ENCODE assay signal across 9 cellular contexts in genomic region chr18:26804474-26804873, GRCh38.
A peak's percentile ranks its signal among the peaks of the same experiment; 100 is the strongest.
DNase-seq lines count a peak whose midpoint lies in the region; ATAC-seq and TF ChIP-seq lines count a peak whose summit lies in the region.
"Had no signal": no experiment of that assay in that cellular context is flagged by ENCODE, and none has a peak within 500 bp of the region (broad histone marks: within the 10 kb centered on the region; RNA-seq: fewer than 3 reads in every experiment).

No MANE protein-coding gene starts in this region.

- peak; percentile 33 for DNase-seq in midbrain (lab: John Stamatoyannopoulos, UW)
- no peak for DNase-seq in esophagus squamous epithelium (lab: John Stamatoyannopoulos, UW)
- no peak for DNase-seq in naive thymus-derived CD4-positive, alpha-beta T cell
- DNase-seq: NCI-H446 had no signal

- no peak overlapping the region for H3K27ac ChIP-seq in DOHH2 (ENCODE audit: low read depth, low read length)
- no peak overlapping the region for H3K27ac ChIP-seq in esophagus squamous epithelium
- no peak overlapping the region for H3K27ac ChIP-seq in naive thymus-derived CD4-positive, alpha-beta T cell (ENCODE audit: low read depth, low read length)

- TF ChIP-seq EP300 in Ishikawa (IDR thresholded peaks at IDR 0.05; ENCODE audit: borderline replicate concordance), result no peak

- H3K4me3 ChIP-seq in DOHH2 (ENCODE audit: low read length) (no peak overlapping the region), esophagus squamous epithelium (no peak overlapping the region)
- H3K4me3 ChIP-seq in naive thymus-derived CD4-positive, alpha-beta T cell (ENCODE audit: low read length), result no peak overlapping the region

- no peaks in the 10 kb centered on the region for H3K9me2 ChIP-seq in DOHH2 (replicated peaks; ENCODE audit: control insufficient read depth, low read length)

- H3F3A ChIP-seq in DOHH2 (ENCODE audit: control insufficient read depth, insufficient read depth), result no peaks in the 10 kb centered on the region

- H3K4me1 ChIP-seq in DOHH2 (ENCODE audit: control insufficient read depth, low read length) (no peaks in the 10 kb centered on the region), esophagus squamous epithelium (no peaks in the 10 kb centered on the region)
- no peaks in the 10 kb centered on the region for H3K4me1 ChIP-seq in naive thymus-derived CD4-positive, alpha-beta T cell (ENCODE audit: control insufficient read depth in 2 of 2, insufficient read depth in 2 of 2, low read length in 2 of 2)

- H3K4me2 ChIP-seq in DOHH2 (ENCODE audit: low read length), result no peak overlapping the region

- peak; percentile 58 for TF ChIP-seq RAD21 in Ishikawa (IDR thresholded peaks at IDR 0.05; ENCODE audit: low read depth)

- no peaks in the 10 kb centered on the region for H3K79me2 ChIP-seq in DOHH2 (ENCODE audit: control insufficient read depth, low read length)

- peaks cover 4% of the 10 kb centered on the region for H3K36me3 Mint-ChIP-seq in brain
- H3K36me3 Mint-ChIP-seq in naive thymus-derived CD4-positive, alpha-beta T cell, result peaks cover 0 to 6% (median 0%) of the 10 kb centered on the region in 5 donors

- no peak for TF ChIP-seq POLR2A in esophagus squamous epithelium (IDR thresholded peaks at IDR 0.05)

- H3K27me3 Mint-ChIP-seq in brain, result peaks cover 9% of the 10 kb centered on the region
- H3K27me3 Mint-ChIP-seq in naive thymus-derived CD4-positive, alpha-beta T cell, result peaks cover 0 to 6% (median 0%) of the 10 kb centered on the region in 5 donors

- peak overlapping the region in 4 of 5 experiments; percentile 17 to 85 (median 42) for H3K27ac Mint-ChIP-seq in brain
- no peak overlapping the region for H3K27ac Mint-ChIP-seq in naive thymus-derived CD4-positive, alpha-beta T cell

- ATAC-seq in HG02970 (IDR thresholded peaks at IDR 0.05; ENCODE audit: low FRiP score, unreplicated experiment) (no peak), GM19463 (IDR thresholded peaks at IDR 0.05; ENCODE audit: unreplicated experiment) (no peak)
- ATAC-seq in naive thymus-derived CD4-positive, alpha-beta T cell, result no peak

- H3K27me3 ChIP-seq in DOHH2 (ENCODE audit: control insufficient read depth, low read length) (no peaks in the 10 kb centered on the region), esophagus squamous epithelium (no peaks in the 10 kb centered on the region)
- H3K27me3 ChIP-seq in naive thymus-derived CD4-positive, alpha-beta T cell (ENCODE audit: control insufficient read depth in 2 of 2, insufficient read depth in 2 of 2, low read length in 2 of 2), result no peaks in the 10 kb centered on the region

- peaks cover 21% of the 10 kb centered on the region for H3K4me1 Mint-ChIP-seq in brain
- peaks cover 0 to 5% (median 0%) of the 10 kb centered on the region in 7 donors for H3K4me1 Mint-ChIP-seq in naive thymus-derived CD4-positive, alpha-beta T cell

- H3K4me3 Mint-ChIP-seq in brain, result peak overlapping the region in 1 of 5 experiments; percentile 14
- no peak overlapping the region for H3K4me3 Mint-ChIP-seq in naive thymus-derived CD4-positive, alpha-beta T cell

- CTCF ChIA-PET in naive thymus-derived CD4-positive, alpha-beta T cell (lab: Charles Lee), result no interaction called here

- TF ChIP-seq CTCF in DOHH2 (IDR thresholded peaks at IDR 0.05; ENCODE audit: low read depth, low read length, poor library complexity, severe bottlenecking), result peak; percentile 51
- peak; percentile 44 to 61 for TF ChIP-seq CTCF in brain (conservative IDR thresholded peaks at IDR 0.05)
- peak in 1 of 6 experiments; percentile 40 for TF ChIP-seq CTCF in esophagus squamous epithelium (IDR thresholded peaks at IDR 0.05)

- H4K20me1 ChIP-seq in DOHH2 (ENCODE audit: control insufficient read depth, insufficient read depth, low read depth, low read length), result no peaks in the 10 kb centered on the region

- 33 to 47% methylated on average over 1 of the region's 1 CpG for WGBS in esophagus squamous epithelium, 2 donors

- H3K36me3 ChIP-seq in DOHH2 (ENCODE audit: control insufficient read depth, low read length) (no peaks in the 10 kb centered on the region), esophagus squamous epithelium (no peaks in the 10 kb centered on the region)
- H3K36me3 ChIP-seq in naive thymus-derived CD4-positive, alpha-beta T cell (ENCODE audit: control insufficient read depth in 2 of 3, insufficient read depth in 3 of 3, low read length in 3 of 3), result no peaks in the 10 kb centered on the region

- no peaks in the 10 kb centered on the region for H3K9me3 ChIP-seq in DOHH2 (ENCODE audit: control insufficient read depth, insufficient read depth, low read length)
- no peaks in the 10 kb centered on the region for H3K9me3 ChIP-seq in esophagus squamous epithelium
- no peaks in the 10 kb centered on the region for H3K9me3 ChIP-seq in naive thymus-derived CD4-positive, alpha-beta T cell (ENCODE audit: control insufficient read depth in 2 of 3, low read length in 3 of 3)

- intact Hi-C loops in esophagus squamous epithelium (cut with DNase I), result no loop called here
- intact Hi-C loops in naive thymus-derived CD4-positive, alpha-beta T cell (cut with micrococcal nuclease), result no loop called here

- H3K9me3 Mint-ChIP-seq in brain, result peaks cover 6 to 20% (median 11%) of the 10 kb centered on the region in 5 experiments
- peaks cover 0 to 14% (median 6%) of the 10 kb centered on the region in 11 donors for H3K9me3 Mint-ChIP-seq in naive thymus-derived CD4-positive, alpha-beta T cell

- POLR2A ChIA-PET in naive thymus-derived CD4-positive, alpha-beta T cell (lab: Charles Lee), result no interaction called here

TF ChIP-seq in Ishikawa, 13 proteins besides CTCF, POLR2A, EP300 and RAD21:
- no peak for TF ChIP-seq FOXM1 (IDR thresholded peaks at IDR 0.05; ENCODE audit: borderline replicate concordance, low read depth)
- TF ChIP-seq USF1 (IDR thresholded peaks at IDR 0.05), result no peak
- TF ChIP-seq TCF12 (IDR thresholded peaks at IDR 0.05; ENCODE audit: low read depth), result no peak
- TF ChIP-seq EGR1 (IDR thresholded peaks at IDR 0.05), result no peak
- no peak for TF ChIP-seq ZBTB7A (IDR thresholded peaks at IDR 0.05; ENCODE audit: low read depth)
- TF ChIP-seq REST (IDR thresholded peaks at IDR 0.05; ENCODE audit: low read depth), result no peak
- TF ChIP-seq TEAD4 (IDR thresholded peaks at IDR 0.05), result no peak
- TF ChIP-seq NFIC (IDR thresholded peaks at IDR 0.05), result no peak
- TF ChIP-seq CREB1 (IDR thresholded peaks at IDR 0.05; ENCODE audit: low read depth), result no peak
- TF ChIP-seq YY1 (IDR thresholded peaks at IDR 0.05; ENCODE audit: low read depth), result no peak

Comparison
In these comparisons a context has a peak if more than half of its experiments do, and no peak if none do; other contexts are left out.
1. H3K27ac Mint-ChIP-seq: peak in brain (4 of 5); none in naive thymus-derived CD4-positive, alpha-beta T cell (0 of 9).